In the genomic region with DNA sequence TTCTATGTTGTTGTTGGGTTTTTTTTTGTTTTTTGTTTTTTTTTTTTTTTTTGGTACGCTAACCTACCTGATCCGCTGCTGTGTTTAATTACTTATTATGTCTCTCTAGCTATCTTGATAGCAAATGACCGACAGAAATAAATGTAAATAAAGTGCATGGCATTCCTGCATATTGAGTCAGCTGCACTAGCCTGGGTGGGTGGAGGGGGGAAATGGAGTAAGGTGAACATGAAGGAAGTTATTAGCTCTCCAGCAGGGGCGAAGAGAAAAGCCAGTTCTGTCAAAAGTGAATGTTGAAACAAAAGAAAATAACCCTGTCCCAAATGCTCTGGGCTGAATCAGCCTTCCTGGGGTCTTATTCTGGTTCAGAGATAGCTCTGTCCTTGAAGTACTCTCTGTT, we compare ENCODE assay signal across 19 cellular contexts.
"Had no signal": no experiment of that assay in that cellular context is flagged by ENCODE, and none has a peak within 500 bp of the region (broad histone marks: within the 10 kb centered on the region; RNA-seq: fewer than 3 reads in every experiment).

No MANE protein-coding gene starts in this region.

- H3K27me3 ChIP-seq: gastrocnemius medialis, neutrophil, stomach had no signal

- H3K4me1 Mint-ChIP-seq: activated naive CD8-positive, alpha-beta T cell treated with anti-CD3 and anti-CD28 coated beads for 36 hours; naive thymus-derived CD4-positive, alpha-beta T cell had no signal

- H3K27ac Mint-ChIP-seq: activated CD4-positive, alpha-beta memory T cell treated with anti-CD3 and anti-CD28 coated beads for 36 hours; activated naive CD8-positive, alpha-beta T cell treated with anti-CD3 and anti-CD28 coated beads for 36 hours; activated T-cell treated with anti-CD3 and anti-CD28 coated beads, Interleukin-2, amount 50 U/mL, for 72 hours; naive thymus-derived CD4-positive, alpha-beta T cell; T-helper 2 cell treated with Interferon-gamma antibody and Interleukin-4, amounts not matched to agents 5 μg/mL and 100 μg/mL, for 36 hours had no signal

- H3K9me3 ChIP-seq: gastrocnemius medialis, neutrophil, stomach had no signal

- H3K4me3 ChIP-seq: coronary artery, gastrocnemius medialis, lung, stomach had no signal

- H3K36me3 Mint-ChIP-seq: activated CD4-positive, alpha-beta memory T cell treated with anti-CD3 and anti-CD28 coated beads for 36 hours; activated naive CD8-positive, alpha-beta T cell treated with anti-CD3 and anti-CD28 coated beads for 36 hours; naive thymus-derived CD4-positive, alpha-beta T cell had no signal

- H3K27ac ChIP-seq: coronary artery, epithelial cell of prostate, gastrocnemius medialis, neutrophil, stomach had no signal

- DNase-seq: activated CD4-positive, alpha-beta memory T cell treated with anti-CD3 and anti-CD28 coated beads for 36 hours; activated CD4-positive, alpha-beta T cell treated with anti-CD3 and anti-CD28 coated beads for 1 hour; activated CD8-positive, alpha-beta memory T cell treated with anti-CD3 and anti-CD28 coated beads, Interleukin-2, amount 50 U/mL, for 4 hours; activated gamma-delta T cell treated with Interleukin-2 at 50 U/mL for 16 hours; activated naive CD8-positive, alpha-beta T cell treated with anti-CD3 and anti-CD28 coated beads for 36 hours; activated T-cell treated with anti-CD3 and anti-CD28 coated beads, Interleukin-2, amount 50 U/mL, for 72 hours; caudate nucleus; effector CD8-positive, alpha-beta T cell; gastrocnemius medialis; naive thymus-derived CD4-positive, alpha-beta T cell; posterior cingulate gyrus; right cardiac atrium; small intestine; stomach had no signal

- H3K9me3 Mint-ChIP-seq: activated CD4-positive, alpha-beta memory T cell treated with anti-CD3 and anti-CD28 coated beads for 36 hours; activated naive CD8-positive, alpha-beta T cell treated with anti-CD3 and anti-CD28 coated beads for 36 hours; activated T-cell treated with anti-CD3 and anti-CD28 coated beads, Interleukin-2, amount 50 U/mL, for 72 hours; naive thymus-derived CD4-positive, alpha-beta T cell; T-helper 2 cell treated with Interferon-gamma antibody and Interleukin-4, amounts not matched to agents 5 μg/mL and 100 μg/mL, for 36 hours had no signal

- H3K36me3 ChIP-seq: gastrocnemius medialis, neutrophil, stomach had no signal

- H3K4me1 ChIP-seq: gastrocnemius medialis, stomach had no signal

- H3K4me3 Mint-ChIP-seq: activated CD4-positive, alpha-beta memory T cell treated with anti-CD3 and anti-CD28 coated beads for 36 hours; activated naive CD8-positive, alpha-beta T cell treated with anti-CD3 and anti-CD28 coated beads for 36 hours; activated T-cell treated with anti-CD3 and anti-CD28 coated beads, Interleukin-2, amount 50 U/mL, for 72 hours; naive thymus-derived CD4-positive, alpha-beta T cell; T-helper 2 cell treated with Interferon-gamma antibody and Interleukin-4, amounts not matched to agents 5 μg/mL and 100 μg/mL, for 36 hours had no signal
